Comparison of ENCODE assay signal across 11 cellular contexts in the genomic region with DNA sequence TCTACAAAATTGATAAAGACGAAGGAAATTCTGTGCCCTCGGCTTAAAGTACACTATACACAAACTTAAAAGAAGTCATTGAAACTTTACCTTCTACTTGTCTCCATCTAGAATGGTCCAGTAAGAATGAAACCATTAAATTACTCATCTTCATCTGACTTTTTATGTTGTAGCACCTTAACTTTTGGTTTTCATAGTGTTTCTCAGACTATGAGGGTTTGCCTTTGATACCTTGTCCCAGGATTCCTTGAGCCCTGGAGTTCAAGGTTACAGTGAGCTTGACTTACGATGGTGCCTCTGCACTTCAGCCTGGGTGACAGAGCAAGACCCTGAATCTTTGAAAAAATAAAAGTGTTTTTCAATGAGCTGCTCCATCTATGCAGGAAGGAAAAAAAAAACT.
DNase-seq lines count a peak whose midpoint lies in the region; ATAC-seq and TF ChIP-seq lines count a peak whose summit lies in the region.
"Had no signal": no experiment of that assay in that cellular context is flagged by ENCODE, and none has a peak within 500 bp of the region (broad histone marks: within the 10 kb centered on the region; RNA-seq: fewer than 3 reads in every experiment).

No MANE protein-coding gene starts in this region.

- H3K27ac Mint-ChIP-seq in activated naive CD4-positive, alpha-beta T cell treated with anti-CD3 and anti-CD28 coated beads, Interleukin-2, amount 50 U/mL, for 72 hours: peak overlapping the region; percentile 95 to 97

- intact Hi-C loops in Right ventricle myocardium inferior (cut with DNase I): no loop called here

- no peaks in the 10 kb centered on the region for H3K4me1 ChIP-seq in right atrium auricular region

- H3K4me3 ChIP-seq in right atrium auricular region: no peak overlapping the region
- H3K4me3 ChIP-seq: body of pancreas, gastroesophageal sphincter had no signal

- peaks cover 12% of the 10 kb centered on the region for H3K36me3 ChIP-seq in right atrium auricular region

- H3K36me3 Mint-ChIP-seq in activated naive CD4-positive, alpha-beta T cell treated with anti-CD3 and anti-CD28 coated beads, Interleukin-2, amount 50 U/mL, for 72 hours: peaks cover 39 to 85% of the 10 kb centered on the region in 2 donors

- TF ChIP-seq CTCF in right atrium auricular region (IDR thresholded peaks at IDR 0.05): no peak

- no peak for TF ChIP-seq POLR2A in GM18505 (IDR thresholded peaks at IDR 0.05; ENCODE audit: borderline replicate concordance, extremely low read depth, insufficient read depth, insufficient read length)

- DNase-seq in activated naive CD4-positive, alpha-beta T cell treated with anti-CD3 and anti-CD28 coated beads, Interleukin-2, amount 50 U/mL, for 72 hours (ENCODE audit: low spot score in 2 of 2): no peak
- DNase-seq in right atrium auricular region (ENCODE audit: low spot score) (no peak), Right ventricle myocardium inferior (ENCODE audit: missing footprints) (no peak), NCI-H2081 (lab: John Stamatoyannopoulos, UW) (no peak), NOMO-1 treated with dmso at 0.1 percent for 144 hours (lab: John Stamatoyannopoulos, UW; ENCODE audit: unreplicated experiment) (no peak)
- DNase-seq: body of pancreas, NCI-H2171 treated with DMSO at 0.1 percent for 48 hours had no signal

- no peaks in the 10 kb centered on the region for H3K9me3 ChIP-seq in right atrium auricular region
- H3K9me3 ChIP-seq: body of pancreas, gastroesophageal sphincter had no signal

- H3K27me3 ChIP-seq in right atrium auricular region: no peaks in the 10 kb centered on the region
- H3K27me3 ChIP-seq: body of pancreas, gastroesophageal sphincter had no signal

- H3K9me3 Mint-ChIP-seq in activated naive CD4-positive, alpha-beta T cell treated with anti-CD3 and anti-CD28 coated beads, Interleukin-2, amount 50 U/mL, for 72 hours: peaks cover 4 to 5% of the 10 kb centered on the region in 2 donors

- H3K27ac ChIP-seq in right atrium auricular region: no peak overlapping the region
- H3K27ac ChIP-seq: gastroesophageal sphincter had no signal

- peak; percentile 84 for ATAC-seq in GM18505 (IDR thresholded peaks at IDR 0.05; ENCODE audit: unreplicated experiment)
- peak; percentile 76 for ATAC-seq in GM19467 (IDR thresholded peaks at IDR 0.05; ENCODE audit: unreplicated experiment)
- ATAC-seq in HG03066 (IDR thresholded peaks at IDR 0.05; ENCODE audit: low read depth, unreplicated experiment): peak; percentile 90
- ATAC-seq in activated naive CD4-positive, alpha-beta T cell treated with anti-CD3 and anti-CD28 coated beads, Interleukin-2, amount 50 U/mL, for 72 hours: peak; percentile 81 to 82
- ATAC-seq in Right ventricle myocardium inferior: no peak
- ATAC-seq: body of pancreas, gastroesophageal sphincter had no signal
